In the genomic region with DNA sequence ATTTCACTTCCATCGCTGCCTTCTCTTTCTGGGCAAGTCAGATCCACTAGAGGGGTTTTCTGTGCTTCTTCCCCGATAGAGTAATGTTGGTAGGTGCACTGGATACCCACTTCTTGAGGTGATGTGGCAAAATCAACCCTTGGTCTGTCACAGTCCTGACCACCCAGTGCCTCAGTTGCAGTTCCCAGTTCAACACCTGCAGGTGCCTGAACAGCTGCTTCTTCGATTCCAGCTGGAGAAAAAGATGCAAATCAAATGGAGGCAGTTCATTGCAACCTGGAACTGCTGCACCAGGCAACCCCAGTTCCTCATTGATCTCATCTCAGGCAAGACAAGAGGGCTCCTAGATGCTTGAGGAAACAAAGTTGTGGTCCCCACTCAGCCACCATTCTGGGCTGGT, we compare ENCODE assay signal across 14 cellular contexts.
DNase-seq lines count a peak whose midpoint lies in the region; ATAC-seq, FAIRE-seq and TF ChIP-seq lines count a peak whose summit lies in the region.
"Had no signal": no experiment of that assay in that cellular context is flagged by ENCODE, and none has a peak within 500 bp of the region (broad histone marks: within the 10 kb centered on the region; RNA-seq: fewer than 3 reads in every experiment).

No MANE protein-coding gene starts in this region.

- TF ChIP-seq CTCF in mucosa of descending colon (IDR thresholded peaks at IDR 0.05): no peak

- peak; percentile 48 for ATAC-seq in GM18873 (IDR thresholded peaks at IDR 0.05; ENCODE audit: low FRiP score, unreplicated experiment)
- ATAC-seq in GM21786 (IDR thresholded peaks at IDR 0.05; ENCODE audit: unreplicated experiment): peak; percentile 53
- ATAC-seq in HG03159 (IDR thresholded peaks at IDR 0.05; ENCODE audit: unreplicated experiment): peak; percentile 64
- peak; percentile 41 for ATAC-seq in mucosa of descending colon
- ATAC-seq in stimulated activated naive CD8-positive, alpha-beta T cell treated with anti-CD3 and anti-CD28 coated beads, Interleukin-15, Interleukin-2, amounts not matched to agents 100 U/mL and 50 U/mL, for 24 hours: no peak
- ATAC-seq: heart left ventricle had no signal

- H3K36me3 ChIP-seq in mucosa of descending colon (ENCODE audit: low read depth): no peaks in the 10 kb centered on the region
- H3K36me3 ChIP-seq: brain microvascular endothelial cell, heart left ventricle, suprapubic skin had no signal

- FAIRE-seq in frontal cortex (lab: Jason Lieb, UNC): no peak
- FAIRE-seq: endothelial cell of umbilical vein had no signal

- intact Hi-C loops in mucosa of descending colon (cut with DNase I, micrococcal nuclease): no loop called here

- DNase-seq in mucosa of descending colon (no peak), NCI-H524 (lab: John Stamatoyannopoulos, UW) (no peak), frontal cortex (ENCODE audit: low spot score in 2 of 2) (no peak)
- no peak for DNase-seq in activated naive CD4-positive, alpha-beta T cell (lab: John Stamatoyannopoulos, UW)
- no peak for DNase-seq in stimulated activated naive CD8-positive, alpha-beta T cell treated with anti-CD3 and anti-CD28 coated beads, Interleukin-15, Interleukin-2, amounts not matched to agents 100 U/mL and 50 U/mL, for 24 hours
- DNase-seq: activated CD4-positive, alpha-beta memory T cell treated with anti-CD3 and anti-CD28 coated beads for 36 hours; activated effector memory CD4-positive, alpha-beta T cell treated with anti-CD3 and anti-CD28 coated beads, Interleukin-2, amount 50 U/mL, for 16 hours; brain microvascular endothelial cell; heart left ventricle had no signal

- no peaks in the 10 kb centered on the region for H3K9me3 ChIP-seq in mucosa of descending colon
- H3K9me3 ChIP-seq: heart left ventricle, suprapubic skin had no signal

- no peaks in the 10 kb centered on the region for H3K4me1 ChIP-seq in mucosa of descending colon (ENCODE audit: low read depth)
- H3K4me1 ChIP-seq: suprapubic skin had no signal

- no peak overlapping the region for H3K4me3 ChIP-seq in mucosa of descending colon
- H3K4me3 ChIP-seq: heart left ventricle, suprapubic skin had no signal
